8 cellular contexts compared by ENCODE assay signal in genomic region chr5:40841068-40841805, GRCh38. TPM values are rescaled to one million over a fixed set of nuclear protein-coding genes. Genes with fewer than 3 reads are reported as not detected.
DNase-seq lines count a peak whose midpoint lies in the region; ATAC-seq lines count a peak whose summit lies in the region.

A gene with protein sequence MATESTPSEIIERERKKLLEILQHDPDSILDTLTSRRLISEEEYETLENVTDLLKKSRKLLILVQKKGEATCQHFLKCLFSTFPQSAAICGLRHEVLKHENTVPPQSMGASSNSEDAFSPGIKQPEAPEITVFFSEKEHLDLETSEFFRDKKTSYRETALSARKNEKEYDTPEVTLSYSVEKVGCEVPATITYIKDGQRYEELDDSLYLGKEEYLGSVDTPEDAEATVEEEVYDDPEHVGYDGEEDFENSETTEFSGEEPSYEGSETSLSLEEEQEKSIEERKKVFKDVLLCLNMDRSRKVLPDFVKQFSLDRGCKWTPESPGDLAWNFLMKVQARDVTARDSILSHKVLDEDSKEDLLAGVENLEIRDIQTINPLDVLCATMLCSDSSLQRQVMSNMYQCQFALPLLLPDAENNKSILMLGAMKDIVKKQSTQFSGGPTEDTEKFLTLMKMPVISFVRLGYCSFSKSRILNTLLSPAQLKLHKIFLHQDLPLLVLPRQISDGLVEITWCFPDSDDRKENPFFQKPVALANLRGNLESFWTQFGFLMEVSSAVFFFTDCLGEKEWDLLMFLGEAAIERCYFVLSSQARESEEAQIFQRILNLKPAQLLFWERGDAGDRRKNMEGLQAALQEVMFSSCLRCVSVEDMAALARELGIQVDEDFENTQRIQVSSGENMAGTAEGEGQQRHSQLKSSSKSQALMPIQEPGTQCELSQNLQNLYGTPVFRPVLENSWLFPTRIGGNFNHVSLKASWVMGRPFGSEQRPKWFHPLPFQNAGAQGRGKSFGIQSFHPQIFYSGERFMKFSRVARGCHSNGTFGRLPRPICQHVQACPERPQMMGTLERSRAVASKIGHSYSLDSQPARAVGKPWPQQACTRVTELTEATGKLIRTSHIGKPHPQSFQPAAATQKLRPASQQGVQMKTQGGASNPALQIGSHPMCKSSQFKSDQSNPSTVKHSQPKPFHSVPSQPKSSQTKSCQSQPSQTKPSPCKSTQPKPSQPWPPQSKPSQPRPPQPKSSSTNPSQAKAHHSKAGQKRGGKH (plus strand): TSS chr5:40841367. CDS start chr5:40841383, 16 bp downstream.

- H3K27me3 ChIP-seq in SJCRH30 (no peaks in the 10 kb centered on the region), neuronal stem cell (ENCODE audit: control insufficient read depth in 3 of 3, insufficient read depth in 3 of 3, low read depth in 1 of 3, low read length in 3 of 3) (peaks cover 0 to 20% (median 0%) of the 10 kb centered on the region in 3 experiments)

- no peaks in the 10 kb centered on the region for H3K79me1 ChIP-seq in neuronal stem cell (ENCODE audit: low read depth, low read length)

- no peaks in the 10 kb centered on the region for H3K9me3 ChIP-seq in SJCRH30 (replicated peaks)
- H3K9me3 ChIP-seq in neuronal stem cell (replicated peaks in 1 of 2; ENCODE audit: control insufficient read depth in 2 of 2, insufficient read depth in 1 of 2, low read depth in 1 of 2, low read length in 2 of 2), result no peaks in the 10 kb centered on the region

- H2BK12ac ChIP-seq in neuronal stem cell (ENCODE audit: low read length), result no peak within 1 kb of the TSS

- no peak within 1 kb of the TSS for H2AK5ac ChIP-seq in neuronal stem cell (ENCODE audit: low read depth, low read length)

- H3K4ac ChIP-seq in neuronal stem cell (ENCODE audit: low read length), result no peak within 1 kb of the TSS

- no CpG with 5 or more reads among the region's 9 CpGs for WGBS in neuronal stem cell (ENCODE audit: extremely low coverage in 2 of 2, insufficient read length in 2 of 2, insufficient replicate concordance in 1 of 2), 2 donors

- DNase-seq in SJCRH30, result peak in 1 of 2 experiments; percentile 59
- no peak for DNase-seq in neuronal stem cell (ENCODE audit: low spot score)
- DNase-seq in NCI-H1092 (lab: John Stamatoyannopoulos, UW), result no peak
- DNase-seq in activated gamma-delta T cell treated with Interleukin-2 at 50 U/mL for 16 hours, result no peak
- no peak for DNase-seq in cerebellar nuclear complex (lab: John Stamatoyannopoulos, UW)

- H3K4me1 ChIP-seq in SJCRH30 (peaks cover 11% of the 10 kb centered on the region), neuronal stem cell (ENCODE audit: control insufficient read depth in 2 of 2, insufficient read depth in 1 of 2, low read depth in 1 of 2, low read length in 2 of 2) (no peaks in the 10 kb centered on the region)

- no peak within 1 kb of the TSS for H3K9ac ChIP-seq in neuronal stem cell (ENCODE audit: low read depth, low read length, poor library complexity)

- H3K14ac ChIP-seq in neuronal stem cell (ENCODE audit: low read length), result no peak within 1 kb of the TSS

- no peak within 1 kb of the TSS for H4K8ac ChIP-seq in neuronal stem cell (ENCODE audit: low read depth, low read length)

- no peak within 1 kb of the TSS for H4K91ac ChIP-seq in neuronal stem cell (ENCODE audit: low read depth, low read length, poor library complexity)

- H3K4me2 ChIP-seq in neuronal stem cell (ENCODE audit: insufficient read depth, low read length, poor library complexity, severe bottlenecking), result no peak within 1 kb of the TSS

- peak within 1 kb of the TSS; percentile 13; the same call in 1 of the 2 replicates for H3K27ac ChIP-seq in SJCRH30
- H3K27ac ChIP-seq in neuronal stem cell (replicated peaks; ENCODE audit: low read length), result no peak within 1 kb of the TSS

- peak within 1 kb of the TSS; percentile 51 for H3K4me3 ChIP-seq in SJCRH30
- H3K4me3 ChIP-seq in neuronal stem cell (ENCODE audit: low read length in 2 of 2), result no peak within 1 kb of the TSS

- H2BK15ac ChIP-seq in neuronal stem cell (ENCODE audit: low read length), result no peak within 1 kb of the TSS

- peak within 1 kb of the TSS; percentile 56 for H2AFZ ChIP-seq in neuronal stem cell (ENCODE audit: low read length)

- H3K18ac ChIP-seq in neuronal stem cell (ENCODE audit: low read length), result no peak within 1 kb of the TSS

- peak; percentile 37 for ATAC-seq in GM18858 (IDR thresholded peaks at IDR 0.05; ENCODE audit: unreplicated experiment)
- peak; percentile 41 for ATAC-seq in HG02981 (IDR thresholded peaks at IDR 0.05; ENCODE audit: unreplicated experiment)
- ATAC-seq in esophagus mucosa, result peak; percentile 60

- no peaks in the 10 kb centered on the region for H3K36me3 ChIP-seq in SJCRH30
- H3K36me3 ChIP-seq in neuronal stem cell (replicated peaks in 1 of 2; ENCODE audit: control insufficient read depth in 2 of 2, insufficient read depth in 2 of 2, low read length in 2 of 2), result no peaks in the 10 kb centered on the region

- no peak within 1 kb of the TSS for H2BK5ac ChIP-seq in neuronal stem cell (ENCODE audit: low read length)

- no peak within 1 kb of the TSS for H3K23ac ChIP-seq in neuronal stem cell (ENCODE audit: low read depth, low read length, poor library complexity)

- no peak within 1 kb of the TSS for H2BK120ac ChIP-seq in neuronal stem cell (ENCODE audit: low read depth, low read length)

RNA-seq across cellular contexts. Expression of the gene that starts here (rescaled TPM):
- total RNA-seq in SJCRH30 (2014; rRNA removed; shearing (Covaris generic)), result 2.7 and 3.0 TPM in 2 replicates
- total RNA-seq in esophagus mucosa, result 15.9 TPM
- polyA plus RNA-seq in neuronal stem cell (2013, experiment 1 of 2), result 0.01 TPM
- polyA plus RNA-seq in neuronal stem cell (2013, experiment 2 of 2), result not detected
